In the genomic region with DNA sequence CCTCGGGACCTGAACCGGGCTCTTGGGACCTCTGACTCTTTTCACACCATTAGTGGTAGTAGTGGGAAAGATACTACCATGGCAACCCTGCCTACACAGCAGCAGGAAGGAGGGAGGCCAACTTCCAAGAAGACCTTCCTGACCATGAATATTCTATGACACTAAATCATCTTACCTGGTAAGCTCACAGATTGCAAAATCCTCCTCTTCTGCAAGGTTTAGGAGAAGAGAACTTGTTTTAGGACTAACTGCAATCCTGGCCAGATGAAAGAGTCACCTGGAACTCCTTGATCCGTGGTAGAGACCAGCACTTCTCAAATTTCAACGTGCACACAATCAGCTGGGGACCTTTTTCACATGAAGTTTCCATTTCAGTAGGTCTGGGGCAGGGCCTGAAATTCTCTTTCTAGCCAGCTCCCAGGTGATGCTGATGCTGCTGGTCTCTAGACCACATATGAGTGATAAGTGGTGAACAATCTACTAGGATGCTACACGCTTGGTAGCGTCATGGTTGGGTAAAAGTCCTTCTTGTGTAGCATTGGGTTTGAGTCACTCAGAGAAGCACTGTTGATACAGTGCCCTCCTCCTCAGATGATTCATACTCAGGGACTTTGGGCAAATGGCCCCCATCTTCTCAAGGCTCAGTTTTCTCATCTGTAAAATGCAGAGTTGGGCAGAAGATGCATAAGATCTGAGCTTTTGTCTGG, we compare ENCODE assay signal across 15 cellular contexts.
"Had no signal": no experiment of that assay in that cellular context is flagged by ENCODE, and none has a peak within 500 bp of the region (broad histone marks: within the 10 kb centered on the region; RNA-seq: fewer than 3 reads in every experiment).

No MANE protein-coding gene starts in this region.

- H3K27ac Mint-ChIP-seq: activated naive CD4-positive, alpha-beta T cell treated with anti-CD3 and anti-CD28 coated beads, Interleukin-2, amount 50 U/mL, for 24 hours; immature natural killer cell; naive thymus-derived CD4-positive, alpha-beta T cell had no signal

- H3K9me3 ChIP-seq: neutrophil, tibial nerve had no signal

- H3K4me3 Mint-ChIP-seq: activated naive CD4-positive, alpha-beta T cell treated with anti-CD3 and anti-CD28 coated beads, Interleukin-2, amount 50 U/mL, for 24 hours; immature natural killer cell; naive thymus-derived CD4-positive, alpha-beta T cell had no signal

- ATAC-seq: esophagus mucosa; left lobe of liver; naive thymus-derived CD4-positive, alpha-beta T cell had no signal

- H3K27ac ChIP-seq: brain microvascular endothelial cell, neutrophil, tibial nerve, WERI-Rb-1 had no signal

- H3K9me3 Mint-ChIP-seq: activated naive CD4-positive, alpha-beta T cell treated with anti-CD3 and anti-CD28 coated beads, Interleukin-2, amount 50 U/mL, for 24 hours; naive thymus-derived CD4-positive, alpha-beta T cell had no signal

- H3K36me3 ChIP-seq: brain microvascular endothelial cell, neutrophil, tibial nerve, WERI-Rb-1 had no signal

- H3K27me3 ChIP-seq: brain microvascular endothelial cell had no signal

- DNase-seq: activated CD4-positive, alpha-beta T cell treated with anti-CD3 and anti-CD28 coated beads for 48 hours; brain microvascular endothelial cell; dermis blood vessel endothelial cell; glutamatergic neuron; immature natural killer cell; mammary epithelial cell; naive thymus-derived CD4-positive, alpha-beta T cell; stimulated activated CD4-positive, alpha-beta T cell treated with anti-CD3 and anti-CD28 coated beads, Interleukin-4, amount 100 ng/mL, for 4 hours; T-helper 9 cell; WERI-Rb-1 had no signal

- H3K4me1 Mint-ChIP-seq: activated naive CD4-positive, alpha-beta T cell treated with anti-CD3 and anti-CD28 coated beads, Interleukin-2, amount 50 U/mL, for 24 hours; immature natural killer cell; naive thymus-derived CD4-positive, alpha-beta T cell had no signal

- H3K4me1 ChIP-seq: tibial nerve had no signal

- H3K4me3 ChIP-seq: tibial nerve had no signal
